In the genomic region with DNA sequence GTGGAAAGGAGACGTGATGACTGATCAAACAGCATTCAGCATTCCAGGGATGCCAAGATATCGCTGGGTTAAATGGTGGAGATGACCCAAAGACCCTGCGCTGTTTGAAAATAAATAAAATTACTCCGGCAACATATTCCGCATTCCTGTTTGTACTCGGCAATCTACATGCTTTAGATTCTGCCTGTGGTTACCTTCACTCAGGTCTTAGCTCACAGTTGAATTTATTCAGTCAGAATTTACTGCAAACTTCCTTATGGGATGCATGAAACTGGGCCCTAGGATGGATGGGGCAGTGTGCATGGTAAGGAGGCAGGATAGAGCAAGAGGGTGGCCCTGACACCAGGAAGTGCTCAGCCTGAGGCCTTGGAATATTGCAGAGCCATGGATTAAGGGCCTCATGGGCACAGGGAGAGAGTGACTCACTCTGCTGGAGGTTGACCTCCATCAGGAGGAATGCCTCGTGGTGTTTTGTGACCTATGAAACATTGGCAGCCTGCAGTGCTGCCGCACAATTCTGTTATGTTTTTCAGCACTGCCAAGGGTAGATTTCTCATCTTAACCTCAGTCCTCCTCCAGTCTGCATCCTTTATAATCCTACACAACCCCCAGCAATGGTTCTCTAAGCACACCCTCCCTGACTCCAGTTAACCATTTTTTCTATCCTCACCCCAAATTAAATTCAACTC, we compare ENCODE assay signal across 1 cellular context.
TF ChIP-seq lines count a peak whose summit lies in the region.

No MANE protein-coding gene starts in this region.

TF ChIP-seq in HepG2, 621 proteins besides CTCF, POLR2A, EP300 and RAD21 (continued from another document and continues in another):
- TF ChIP-seq RXRA (CRISPR knock-in tag; IDR thresholded peaks at IDR 0.05) (no peak; the same call in 1 of the 2 replicates), ZNF570 (CRISPR knock-in tag; IDR thresholded peaks at IDR 0.05; ENCODE audit: borderline replicate concordance) (no peak), ZNF577 (CRISPR knock-in tag; IDR thresholded peaks at IDR 0.05; ENCODE audit: borderline replicate concordance, low read depth) (no peak), ZBTB21 (CRISPR knock-in tag; IDR thresholded peaks at IDR 0.05) (no peak; the same call in 1 of the 2 replicates), ZNF672 (CRISPR knock-in tag; IDR thresholded peaks at IDR 0.05) (no peak), ZNF225 (CRISPR knock-in tag; IDR thresholded peaks at IDR 0.05) (no peak), ZNF772 (CRISPR knock-in tag; IDR thresholded peaks at IDR 0.05) (peak; percentile 58; the same call in 1 of the 2 replicates), KMT2B (CRISPR knock-in tag; IDR thresholded peaks at IDR 0.05) (peak; percentile 78), NFIB (CRISPR knock-in tag; IDR thresholded peaks at IDR 0.05; ENCODE audit: borderline replicate concordance) (no peak), ZC3H4 (CRISPR knock-in tag; IDR thresholded peaks at IDR 0.05; ENCODE audit: borderline replicate concordance) (no peak), MED8 (CRISPR knock-in tag; IDR thresholded peaks at IDR 0.05; ENCODE audit: insufficient replicate concordance) (no peak), KDM4B (CRISPR knock-in tag; IDR thresholded peaks at IDR 0.05) (peak; percentile 81; the same call in 1 of the 2 replicates), NR2F2 (IDR thresholded peaks at IDR 0.05; ENCODE audit: borderline replicate concordance, low read depth) (peak; percentile 53), THAP9 (CRISPR knock-in tag; IDR thresholded peaks at IDR 0.05; ENCODE audit: borderline replicate concordance) (no peak), MEIS2 (CRISPR knock-in tag; IDR thresholded peaks at IDR 0.05) (peak; percentile 51; the same call in 1 of the 2 replicates), NAIF1 (CRISPR knock-in tag; IDR thresholded peaks at IDR 0.05; ENCODE audit: borderline replicate concordance) (0 out of 2 replicates have a peak, but pooled peaks have one; percentile 9), ZNF749 (CRISPR knock-in tag; IDR thresholded peaks at IDR 0.05; ENCODE audit: borderline replicate concordance) (no peak), ZNF468 (CRISPR knock-in tag; IDR thresholded peaks at IDR 0.05) (no peak), FOXK2 (IDR thresholded peaks at IDR 0.05) (no peak), SOX13 (IDR thresholded peaks at IDR 0.05) (no peak), SOX13 (CRISPR knock-in tag; conservative IDR thresholded peaks at IDR 0.05 in 1 of 2, IDR thresholded peaks at IDR 0.05 in 1 of 2) (peak in 1 of 2 experiments; percentile 56; a peak in 2 of 4 replicates), HMGXB4 (CRISPR knock-in tag; IDR thresholded peaks at IDR 0.05; ENCODE audit: borderline replicate concordance in 1 of 2, low read depth in 1 of 2) (peak in 1 of 2 experiments; percentile 79; a peak in 1 of 4 replicates), ZNF792 (CRISPR knock-in tag; IDR thresholded peaks at IDR 0.05) (peak; percentile 77; the same call in 1 of the 2 replicates), NFRKB (IDR thresholded peaks at IDR 0.05) (no peak), DMTF1 (CRISPR knock-in tag; IDR thresholded peaks at IDR 0.05) (no peak), ZNF775 (CRISPR knock-in tag; IDR thresholded peaks at IDR 0.05; ENCODE audit: borderline replicate concordance) (no peak), TBL1XR1 (IDR thresholded peaks at IDR 0.05; ENCODE audit: borderline replicate concordance, low read length, partially characterized antibody) (no peak), ZNF382 (CRISPR knock-in tag; IDR thresholded peaks at IDR 0.05; ENCODE audit: borderline replicate concordance) (no peak), PPARG (CRISPR knock-in tag; conservative IDR thresholded peaks at IDR 0.05) (0 out of 2 replicates have a peak, but pooled peaks have one; percentile 63), WIZ (CRISPR knock-in tag; IDR thresholded peaks at IDR 0.05) (peak; percentile 59; the same call in 1 of the 2 replicates), MAF1 (CRISPR knock-in tag; IDR thresholded peaks at IDR 0.05; ENCODE audit: borderline replicate concordance) (no peak), TCF7 (IDR thresholded peaks at IDR 0.05; ENCODE audit: low read depth) (peak; percentile 55), JUND (CRISPR knock-in tag; IDR thresholded peaks at IDR 0.05) (peak; percentile 89; the same call in 1 of the 2 replicates), BORCS8-MEF2B (CRISPR knock-in tag; IDR thresholded peaks at IDR 0.05) (peak; percentile 51; the same call in 1 of the 2 replicates), FOXP1 (IDR thresholded peaks at IDR 0.05) (no peak), FOXP1 (CRISPR knock-in tag; IDR thresholded peaks at IDR 0.05) (0 out of 2 replicates have a peak, but pooled peaks have one; percentile 14), UBTF (CRISPR knock-in tag; IDR thresholded peaks at IDR 0.05) (no peak; the same call in 1 of the 2 replicates), BRD4 (CRISPR knock-in tag; IDR thresholded peaks at IDR 0.05) (peak; percentile 93), ZNF207 (IDR thresholded peaks at IDR 0.05; ENCODE audit: borderline replicate concordance) (no peak), HOXD1 (CRISPR knock-in tag; IDR thresholded peaks at IDR 0.05) (no peak), ZNF850 (CRISPR knock-in tag; conservative IDR thresholded peaks at IDR 0.05) (no peak), ZNF644 (CRISPR knock-in tag; IDR thresholded peaks at IDR 0.05; ENCODE audit: low read depth) (peak; percentile 98)
- TF ChIP-seq, protein P1, sequence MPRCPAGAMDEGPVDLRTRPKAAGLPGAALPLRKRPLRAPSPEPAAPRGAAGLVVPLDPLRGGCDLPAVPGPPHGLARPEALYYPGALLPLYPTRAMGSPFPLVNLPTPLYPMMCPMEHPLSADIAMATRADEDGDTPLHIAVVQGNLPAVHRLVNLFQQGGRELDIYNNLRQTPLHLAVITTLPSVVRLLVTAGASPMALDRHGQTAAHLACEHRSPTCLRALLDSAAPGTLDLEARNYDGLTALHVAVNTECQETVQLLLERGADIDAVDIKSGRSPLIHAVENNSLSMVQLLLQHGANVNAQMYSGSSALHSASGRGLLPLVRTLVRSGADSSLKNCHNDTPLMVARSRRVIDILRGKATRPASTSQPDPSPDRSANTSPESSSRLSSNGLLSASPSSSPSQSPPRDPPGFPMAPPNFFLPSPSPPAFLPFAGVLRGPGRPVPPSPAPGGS (CRISPR knock-in tag; IDR thresholded peaks at IDR 0.05): peak; percentile 73; the same call in 1 of the 2 replicates
- TF ChIP-seq, protein P2, sequence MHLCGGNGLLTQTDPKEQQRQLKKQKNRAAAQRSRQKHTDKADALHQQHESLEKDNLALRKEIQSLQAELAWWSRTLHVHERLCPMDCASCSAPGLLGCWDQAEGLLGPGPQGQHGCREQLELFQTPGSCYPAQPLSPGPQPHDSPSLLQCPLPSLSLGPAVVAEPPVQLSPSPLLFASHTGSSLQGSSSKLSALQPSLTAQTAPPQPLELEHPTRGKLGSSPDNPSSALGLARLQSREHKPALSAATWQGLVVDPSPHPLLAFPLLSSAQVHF (CRISPR knock-in tag; IDR thresholded peaks at IDR 0.05): no peak
- TF ChIP-seq, protein P3, sequence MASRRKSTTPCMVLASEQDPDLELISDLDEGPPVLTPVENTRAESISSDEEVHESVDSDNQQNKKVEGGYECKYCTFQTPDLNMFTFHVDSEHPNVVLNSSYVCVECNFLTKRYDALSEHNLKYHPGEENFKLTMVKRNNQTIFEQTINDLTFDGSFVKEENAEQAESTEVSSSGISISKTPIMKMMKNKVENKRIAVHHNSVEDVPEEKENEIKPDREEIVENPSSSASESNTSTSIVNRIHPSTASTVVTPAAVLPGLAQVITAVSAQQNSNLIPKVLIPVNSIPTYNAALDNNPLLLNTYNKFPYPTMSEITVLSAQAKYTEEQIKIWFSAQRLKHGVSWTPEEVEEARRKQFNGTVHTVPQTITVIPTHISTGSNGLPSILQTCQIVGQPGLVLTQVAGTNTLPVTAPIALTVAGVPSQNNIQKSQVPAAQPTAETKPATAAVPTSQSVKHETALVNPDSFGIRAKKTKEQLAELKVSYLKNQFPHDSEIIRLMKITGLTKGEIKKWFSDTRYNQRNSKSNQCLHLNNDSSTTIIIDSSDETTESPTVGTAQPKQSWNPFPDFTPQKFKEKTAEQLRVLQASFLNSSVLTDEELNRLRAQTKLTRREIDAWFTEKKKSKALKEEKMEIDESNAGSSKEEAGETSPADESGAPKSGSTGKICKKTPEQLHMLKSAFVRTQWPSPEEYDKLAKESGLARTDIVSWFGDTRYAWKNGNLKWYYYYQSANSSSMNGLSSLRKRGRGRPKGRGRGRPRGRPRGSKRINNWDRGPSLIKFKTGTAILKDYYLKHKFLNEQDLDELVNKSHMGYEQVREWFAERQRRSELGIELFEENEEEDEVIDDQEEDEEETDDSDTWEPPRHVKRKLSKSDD (CRISPR knock-in tag; IDR thresholded peaks at IDR 0.05; ENCODE audit: low read depth): no peak
- TF ChIP-seq, protein P4, sequence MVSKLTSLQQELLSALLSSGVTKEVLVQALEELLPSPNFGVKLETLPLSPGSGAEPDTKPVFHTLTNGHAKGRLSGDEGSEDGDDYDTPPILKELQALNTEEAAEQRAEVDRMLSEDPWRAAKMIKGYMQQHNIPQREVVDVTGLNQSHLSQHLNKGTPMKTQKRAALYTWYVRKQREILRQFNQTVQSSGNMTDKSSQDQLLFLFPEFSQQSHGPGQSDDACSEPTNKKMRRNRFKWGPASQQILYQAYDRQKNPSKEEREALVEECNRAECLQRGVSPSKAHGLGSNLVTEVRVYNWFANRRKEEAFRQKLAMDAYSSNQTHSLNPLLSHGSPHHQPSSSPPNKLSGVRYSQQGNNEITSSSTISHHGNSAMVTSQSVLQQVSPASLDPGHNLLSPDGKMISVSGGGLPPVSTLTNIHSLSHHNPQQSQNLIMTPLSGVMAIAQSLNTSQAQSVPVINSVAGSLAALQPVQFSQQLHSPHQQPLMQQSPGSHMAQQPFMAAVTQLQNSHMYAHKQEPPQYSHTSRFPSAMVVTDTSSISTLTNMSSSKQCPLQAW (CRISPR knock-in tag; IDR thresholded peaks at IDR 0.05): peak; percentile 80
